13 cellular contexts compared by ENCODE assay signal in genomic region chr12:89250648-89251047, GRCh38.
"Had no signal": no experiment of that assay in that cellular context is flagged by ENCODE, and none has a peak within 500 bp of the region (broad histone marks: within the 10 kb centered on the region; RNA-seq: fewer than 3 reads in every experiment).

No MANE protein-coding gene starts in this region.

- H3K36me3 ChIP-seq: ascending aorta, cardiac muscle cell, neutrophil, tibial artery, vagina had no signal

- H3K4me3 ChIP-seq: ascending aorta, cardiac muscle cell, lung, tibial artery, vagina had no signal

- H3K27ac ChIP-seq: ascending aorta, neutrophil, tibial artery, vagina had no signal

- H3K27ac Mint-ChIP-seq: activated CD8-positive, alpha-beta memory T cell treated with anti-CD3 and anti-CD28 coated beads, Interleukin-2, amount 10 ng/mL, durations not matched to agents 7 days and 5 days; naive B cell had no signal

- H3K9me3 Mint-ChIP-seq: naive B cell had no signal

- H3K4me1 Mint-ChIP-seq: naive B cell had no signal

- H3K27me3 Mint-ChIP-seq: activated CD8-positive, alpha-beta memory T cell treated with anti-CD3 and anti-CD28 coated beads, Interleukin-2, amount 10 ng/mL, durations not matched to agents 7 days and 5 days; activated T-cell treated with anti-CD3 and anti-CD28 coated beads, Interleukin-2, amount 50 U/mL, for 24 hours had no signal

- H3K9me3 ChIP-seq: ascending aorta, neutrophil, tibial artery, vagina had no signal

- ATAC-seq: activated CD8-positive, alpha-beta memory T cell treated with anti-CD3 and anti-CD28 coated beads, Interleukin-2, amount 10 ng/mL, durations not matched to agents 7 days and 5 days had no signal

- H3K27me3 ChIP-seq: ascending aorta, cardiac muscle cell, neutrophil, tibial artery, vagina had no signal

- H3K36me3 Mint-ChIP-seq: naive B cell had no signal

- H3K4me3 Mint-ChIP-seq: activated CD8-positive, alpha-beta memory T cell treated with anti-CD3 and anti-CD28 coated beads, Interleukin-2, amount 10 ng/mL, durations not matched to agents 7 days and 5 days; activated T-cell treated with anti-CD3 and anti-CD28 coated beads, Interleukin-2, amount 50 U/mL, for 24 hours; naive B cell had no signal

- DNase-seq: activated CD4-positive, alpha-beta T cell treated with anti-CD3 and anti-CD28 coated beads, Interleukin-2, amount 50 U/mL, for 1 hour; activated CD8-positive, alpha-beta memory T cell treated with anti-CD3 and anti-CD28 coated beads, Interleukin-2, amount 10 ng/mL, durations not matched to agents 7 days and 5 days; activated gamma-delta T cell treated with Interleukin-2 at 50 U/mL for 16 hours; activated T-cell treated with anti-CD3 and anti-CD28 coated beads, Interleukin-2, amount 50 U/mL, for 24 hours; naive B cell; posterior cingulate gyrus; stimulated activated CD4-positive, alpha-beta T cell treated with anti-CD3 and anti-CD28 coated beads, Interleukin-4, amount 100 ng/mL, for 4 hours; tibial artery had no signal
